In genomic region chr16:3739636-3740035, GRCh38 we compare ENCODE assay signal across 28 cellular contexts.
"Had no signal": no experiment of that assay in that cellular context is flagged by ENCODE, and none has a peak within 500 bp of the region (broad histone marks: within the 10 kb centered on the region; RNA-seq: fewer than 3 reads in every experiment).

No MANE protein-coding gene starts in this region.

- H3K9me3 ChIP-seq: heart left ventricle, pancreas, right atrium auricular region, stomach, thyroid gland had no signal

- H3K4me3 ChIP-seq: coronary artery, dorsolateral prefrontal cortex, heart left ventricle, pancreas, right atrium auricular region, stomach, thyroid gland had no signal

- H3K4me3 Mint-ChIP-seq: activated CD4-positive, alpha-beta memory T cell treated with anti-CD3 and anti-CD28 coated beads for 36 hours; activated CD4-positive, alpha-beta T cell treated with anti-CD3 and anti-CD28 coated beads, Interleukin-2, amount 10 ng/mL, durations not matched to agents 24 days and 14 days; activated naive CD4-positive, alpha-beta T cell treated with anti-CD3 and anti-CD28 coated beads, Interleukin-2, amount 10 ng/mL, durations not matched to agents 7 days and 5 days; activated T-cell treated with anti-CD3 and anti-CD28 coated beads, Interleukin-2, amount 50 U/mL, for 4 hours; effector memory CD8-positive, alpha-beta T cell; immature natural killer cell; mesothelial cell of epicardium; naive thymus-derived CD4-positive, alpha-beta T cell; neural crest cell; stimulated activated memory B cell treated with anti-CD40 and anti-IgM and Interleukin-4, amounts not matched to agents 10 μg/mL and 1 μg/mL and 100 μg/mL, for 72 hours had no signal

- H3K27ac ChIP-seq: brain microvascular endothelial cell, coronary artery, heart left ventricle, right atrium auricular region, thyroid gland, WERI-Rb-1 had no signal

- H3K27me3 ChIP-seq: brain microvascular endothelial cell, dorsolateral prefrontal cortex, heart left ventricle, pancreas, right atrium auricular region, stomach, thyroid gland had no signal

- ATAC-seq: activated T-cell treated with anti-CD3 and anti-CD28 coated beads, Interleukin-2, amount 50 U/mL, for 4 hours; effector memory CD8-positive, alpha-beta T cell; heart left ventricle; naive thymus-derived CD4-positive, alpha-beta T cell; stimulated activated memory B cell treated with anti-CD40 and anti-IgM and Interleukin-4, amounts not matched to agents 10 μg/mL and 1 μg/mL and 100 μg/mL, for 72 hours; T-helper 17 cell had no signal

- H3K27ac Mint-ChIP-seq: activated CD4-positive, alpha-beta T cell treated with anti-CD3 and anti-CD28 coated beads, Interleukin-2, amount 10 ng/mL, durations not matched to agents 24 days and 14 days; activated naive CD4-positive, alpha-beta T cell treated with anti-CD3 and anti-CD28 coated beads, Interleukin-2, amount 10 ng/mL, durations not matched to agents 7 days and 5 days; activated T-helper 2 cell treated with anti-CD3 and anti-CD28 coated beads, Interferon-gamma antibody, Interleukin-2, Interleukin-4, amounts not matched to agents 10 μg/mL and 5 μg/mL and 100 μg/mL, durations not matched to agents 14 hours and 24 hours and 36 hours; stimulated activated memory B cell treated with anti-CD40 and anti-IgM and Interleukin-4, amounts not matched to agents 10 μg/mL and 1 μg/mL and 100 μg/mL, for 72 hours; T-helper 17 cell had no signal

- H3K27me3 Mint-ChIP-seq: activated CD4-positive, alpha-beta memory T cell treated with anti-CD3 and anti-CD28 coated beads for 36 hours; activated CD4-positive, alpha-beta T cell treated with anti-CD3 and anti-CD28 coated beads, Interleukin-2, amount 10 ng/mL, durations not matched to agents 24 days and 14 days; activated naive CD4-positive, alpha-beta T cell treated with anti-CD3 and anti-CD28 coated beads, Interleukin-2, amount 10 ng/mL, durations not matched to agents 7 days and 5 days; effector memory CD8-positive, alpha-beta T cell; naive thymus-derived CD4-positive, alpha-beta T cell; stimulated activated memory B cell treated with anti-CD40 and anti-IgM and Interleukin-4, amounts not matched to agents 10 μg/mL and 1 μg/mL and 100 μg/mL, for 72 hours; T-helper 17 cell had no signal

- H3K9me3 Mint-ChIP-seq: activated CD4-positive, alpha-beta memory T cell treated with anti-CD3 and anti-CD28 coated beads for 36 hours; activated CD4-positive, alpha-beta T cell treated with anti-CD3 and anti-CD28 coated beads, Interleukin-2, amount 10 ng/mL, durations not matched to agents 24 days and 14 days; activated naive CD4-positive, alpha-beta T cell treated with anti-CD3 and anti-CD28 coated beads, Interleukin-2, amount 10 ng/mL, durations not matched to agents 7 days and 5 days; activated T-cell treated with anti-CD3 and anti-CD28 coated beads, Interleukin-2, amount 50 U/mL, for 4 hours; activated T-helper 2 cell treated with anti-CD3 and anti-CD28 coated beads, Interferon-gamma antibody, Interleukin-2, Interleukin-4, amounts not matched to agents 10 μg/mL and 5 μg/mL and 100 μg/mL, durations not matched to agents 14 hours and 24 hours and 36 hours; effector memory CD8-positive, alpha-beta T cell; immature natural killer cell; mesothelial cell of epicardium; neural crest cell; stimulated activated memory B cell treated with anti-CD40 and anti-IgM and Interleukin-4, amounts not matched to agents 10 μg/mL and 1 μg/mL and 100 μg/mL, for 72 hours had no signal

- H3K4me1 ChIP-seq: heart left ventricle, right atrium auricular region, thyroid gland had no signal

- DNase-seq: activated CD4-positive, alpha-beta memory T cell treated with anti-CD3 and anti-CD28 coated beads for 36 hours; activated CD4-positive, alpha-beta T cell treated with anti-CD3 and anti-CD28 coated beads, Interleukin-2, amount 10 ng/mL, durations not matched to agents 24 days and 14 days; activated CD4-positive, CD25-positive, alpha-beta regulatory T cell treated with anti-CD3 and anti-CD28 coated beads, Interleukin-2, amount 50 U/mL, for 72 hours; activated naive CD4-positive, alpha-beta T cell treated with anti-CD3 and anti-CD28 coated beads, Interleukin-2, amount 10 ng/mL, durations not matched to agents 7 days and 5 days; activated T-cell treated with anti-CD3 and anti-CD28 coated beads, Interleukin-2, amount 50 U/mL, for 4 hours; amniotic stem cell; brain microvascular endothelial cell; effector memory CD8-positive, alpha-beta T cell; foreskin fibroblast; heart left ventricle; hypothalamus; immature natural killer cell; naive thymus-derived CD4-positive, alpha-beta T cell; nucleus accumbens; stimulated activated CD4-positive, alpha-beta T cell treated with anti-CD3 and anti-CD28 coated beads, Interleukin-4, amount 100 ng/mL, for 24 hours; stomach; T-helper 17 cell; T1000; WERI-Rb-1 had no signal

- H3K4me1 Mint-ChIP-seq: activated CD4-positive, alpha-beta T cell treated with anti-CD3 and anti-CD28 coated beads, Interleukin-2, amount 10 ng/mL, durations not matched to agents 24 days and 14 days; activated naive CD4-positive, alpha-beta T cell treated with anti-CD3 and anti-CD28 coated beads, Interleukin-2, amount 10 ng/mL, durations not matched to agents 7 days and 5 days; mesothelial cell of epicardium; neural crest cell; stimulated activated memory B cell treated with anti-CD40 and anti-IgM and Interleukin-4, amounts not matched to agents 10 μg/mL and 1 μg/mL and 100 μg/mL, for 72 hours had no signal
